ENCODE assay signal across 10 cellular contexts in genomic region chr11:46675949-46676348, GRCh38. TPM values are rescaled to one million over a fixed set of nuclear protein-coding genes. Genes with fewer than 3 reads are reported as not detected.
DNase-seq lines count a peak whose midpoint lies in the region; ATAC-seq and TF ChIP-seq lines count a peak whose summit lies in the region.
"Had no signal": no experiment of that assay in that cellular context is flagged by ENCODE, and none has a peak within 500 bp of the region (broad histone marks: within the 10 kb centered on the region; RNA-seq: fewer than 3 reads in every experiment).

No MANE protein-coding gene starts in this region.

- no peak for TF ChIP-seq EP300 in stomach (IDR thresholded peaks at IDR 0.05)

- TF ChIP-seq CTCF in HL-60 (IDR thresholded peaks at IDR 0.05; ENCODE audit: insufficient read depth, low read length) (no peak), ascending aorta (IDR thresholded peaks at IDR 0.05) (no peak), right lobe of liver (IDR thresholded peaks at IDR 0.05) (no peak), stomach (IDR thresholded peaks at IDR 0.05) (no peak)

- H3K36me3 Mint-ChIP-seq in activated CD4-positive, alpha-beta T cell treated with anti-CD3 and anti-CD28 coated beads for 36 hours (ENCODE audit: low read depth), result peaks cover 32% of the 10 kb centered on the region

- H3K9me3 ChIP-seq in ascending aorta (no peaks in the 10 kb centered on the region), right lobe of liver (no peaks in the 10 kb centered on the region), stomach (no peaks in the 10 kb centered on the region)

- H3K9me3 Mint-ChIP-seq in activated CD4-positive, alpha-beta T cell treated with anti-CD3 and anti-CD28 coated beads for 36 hours (ENCODE audit: low read depth), result no peaks in the 10 kb centered on the region

- POLR2A ChIA-PET in activated CD4-positive, alpha-beta T cell treated with anti-CD3 and anti-CD28 coated beads for 36 hours (lab: Charles Lee), result no interaction called here

- peaks cover 72 to 73% of the 10 kb centered on the region in 2 donors for H3K36me3 ChIP-seq in ascending aorta
- H3K36me3 ChIP-seq in right lobe of liver, result peaks cover 3 to 55% (median 28%) of the 10 kb centered on the region in 4 donors
- peaks cover 58 to 81% (median 79%) of the 10 kb centered on the region in 4 donors for H3K36me3 ChIP-seq in stomach

- CTCF ChIA-PET in activated CD4-positive, alpha-beta T cell treated with anti-CD3 and anti-CD28 coated beads for 36 hours (lab: Charles Lee), result no interaction called here

- intact Hi-C loops in ascending aorta (cut with DNase I), result no loop called here
- intact Hi-C loops in right lobe of liver (cut with DNase I), result no loop called here
- intact Hi-C loops in stomach (cut with DNase I; ENCODE audit: low total_unique reads), result no loop called here
- intact Hi-C loops in activated CD4-positive, alpha-beta T cell treated with anti-CD3 and anti-CD28 coated beads for 36 hours (cut with DNase I, micrococcal nuclease), result no loop called here

- no peak overlapping the region for H3K27ac Mint-ChIP-seq in activated CD4-positive, alpha-beta T cell treated with anti-CD3 and anti-CD28 coated beads for 36 hours

- TF ChIP-seq POLR2A in right lobe of liver (IDR thresholded peaks at IDR 0.05) (no peak), stomach (IDR thresholded peaks at IDR 0.05) (no peak)

- H3K27me3 ChIP-seq in HL-60 (ENCODE audit: insufficient read depth, poor library complexity, severe bottlenecking), result no peaks in the 10 kb centered on the region
- H3K27me3 ChIP-seq in ascending aorta, result no peaks in the 10 kb centered on the region
- H3K27me3 ChIP-seq in right lobe of liver, result no peaks in the 10 kb centered on the region
- no peaks in the 10 kb centered on the region for H3K27me3 ChIP-seq in stomach

- DNase-seq in HL-60 (ENCODE audit: low read depth in 1 of 2, low spot score in 1 of 2) (no peak), ascending aorta (ENCODE audit: low spot score in 2 of 2) (no peak), right lobe of liver (peak in 1 of 3 donors; percentile 44), stomach (no peak), NCI-H1105 (lab: John Stamatoyannopoulos, UW) (no peak), anterior cingulate cortex (lab: John Stamatoyannopoulos, UW) (no peak), NOMO-1 treated with DMSO at 0.1 percent for 48 hours (lab: John Stamatoyannopoulos, UW; ENCODE audit: unreplicated experiment) (no peak)
- DNase-seq in activated CD4-positive, alpha-beta T cell treated with anti-CD3 and anti-CD28 coated beads for 36 hours, result no peak
- DNase-seq: NCI-H1417; stimulated activated CD4-positive, alpha-beta T cell treated with anti-CD3 and anti-CD28 coated beads, Interleukin-4, amount 100 ng/mL, for 4 hours had no signal

- ATAC-seq in right lobe of liver, result no peak
- ATAC-seq in activated CD4-positive, alpha-beta T cell treated with anti-CD3 and anti-CD28 coated beads for 36 hours, result no peak

- H3K4me3 Mint-ChIP-seq in activated CD4-positive, alpha-beta T cell treated with anti-CD3 and anti-CD28 coated beads for 36 hours, result no peak overlapping the region

- peak overlapping the region; percentile 88 for H3K27ac ChIP-seq in HL-60 (replicated peaks)
- peak overlapping the region; percentile 81 to 84 for H3K27ac ChIP-seq in ascending aorta
- peak overlapping the region; percentile 74 to 93 (median 87) for H3K27ac ChIP-seq in right lobe of liver
- peak overlapping the region; percentile 80 to 91 (median 84) for H3K27ac ChIP-seq in stomach

- peaks cover 61% of the 10 kb centered on the region for H3K4me1 Mint-ChIP-seq in activated CD4-positive, alpha-beta T cell treated with anti-CD3 and anti-CD28 coated beads for 36 hours

- no peak overlapping the region for H3K4me3 ChIP-seq in HL-60 (replicated peaks; ENCODE audit: insufficient read depth, low read length)
- H3K4me3 ChIP-seq in ascending aorta, result no peak overlapping the region
- no peak overlapping the region for H3K4me3 ChIP-seq in right lobe of liver
- no peak overlapping the region for H3K4me3 ChIP-seq in stomach

- 90% methylated on average over 2 of the region's 7 CpGs for WGBS in right lobe of liver (ENCODE audit: insufficient coverage, low coverage, low lambda C conversion rate, missing lambda C conversion rate)
- WGBS in stomach, 5 donors, result 70 to 81% (median 79%) methylated on average over 7 of the region's 7 CpGs

- no peaks in the 10 kb centered on the region for H3K27me3 Mint-ChIP-seq in activated CD4-positive, alpha-beta T cell treated with anti-CD3 and anti-CD28 coated beads for 36 hours

- peaks cover 4 to 18% of the 10 kb centered on the region in 2 donors for H3K4me1 ChIP-seq in ascending aorta
- H3K4me1 ChIP-seq in right lobe of liver, result peaks cover 2 to 31% (median 17%) of the 10 kb centered on the region in 4 donors
- peaks cover 22 to 69% (median 44%) of the 10 kb centered on the region in 4 donors for H3K4me1 ChIP-seq in stomach

RNA-seq across cellular contexts. Expression of gene ARHGAP1, which starts 24.5 kb away (rescaled TPM):
- total RNA-seq in ascending aorta (104 TPM), right lobe of liver (10 to 100 TPM; 26.5 to 46.2 (median 30.9) TPM), stomach (10 to 100 TPM; 21.1 to 82.9 (median 35.6) TPM)
- polyA plus RNA-seq in stomach, result 10 to 100 TPM; 21.2 to 29.3 (median 28.0) TPM
- 10 to 100 TPM; 40.2 to 50.0 TPM for total RNA-seq in activated CD4-positive, alpha-beta T cell treated with anti-CD3 and anti-CD28 coated beads for 36 hours

RNA-seq across cellular contexts. Expression of gene ZNF408, which starts 24.9 kb away (rescaled TPM):
- total RNA-seq in ascending aorta (9.7 TPM), right lobe of liver (10 to 100 TPM in 1 of 6 experiments, 1 to 10 TPM in 5; 4.0 to 16.3 (median 6.9) TPM), stomach (10 to 100 TPM in 2 of 5 donors, 1 to 10 TPM in 3; 5.5 to 14.6 (median 6.5) TPM)
- 1 to 10 TPM; 7.2 to 8.6 (median 7.6) TPM for polyA plus RNA-seq in stomach
- 1 to 10 TPM; 8.8 to 9.0 TPM for total RNA-seq in activated CD4-positive, alpha-beta T cell treated with anti-CD3 and anti-CD28 coated beads for 36 hours

RNA-seq across cellular contexts. Expression of gene F2, which starts 43.1 kb away (rescaled TPM):
- total RNA-seq in ascending aorta (2.6 TPM), right lobe of liver (1,000 to 10,000 TPM in 3 of 6 experiments, 100 to 1,000 TPM in 3; 825 to 1,339 (median 1,089) TPM), stomach (under 1 TPM in 1 of 5 donors, not detected in 4; 0.92 TPM)
- polyA plus RNA-seq in stomach, result under 1 TPM in 2 of 3 donors, not detected in 1; 0.19 to 0.33 TPM
- total RNA-seq in activated CD4-positive, alpha-beta T cell treated with anti-CD3 and anti-CD28 coated beads for 36 hours, result not detected

RNA-seq across cellular contexts. Expression of gene ATG13, which starts 58.6 kb away (rescaled TPM):
- total RNA-seq in ascending aorta (208 TPM), right lobe of liver (10 to 100 TPM; 34.5 to 60.9 (median 41.1) TPM), stomach (100 to 1,000 TPM; 103 to 286 (median 115) TPM)
- 10 to 100 TPM; 17.3 to 44.5 (median 42.5) TPM for polyA plus RNA-seq in stomach
- total RNA-seq in activated CD4-positive, alpha-beta T cell treated with anti-CD3 and anti-CD28 coated beads for 36 hours, result 10 to 100 TPM; 39.4 to 56.4 TPM

RNA-seq across cellular contexts. Expression of gene HARBI1, which starts 58.9 kb away (rescaled TPM):
- total RNA-seq in ascending aorta, result not detected
- 1 to 10 TPM; 2.0 to 3.4 (median 2.9) TPM for total RNA-seq in right lobe of liver
- 1 to 10 TPM in 2 of 5 donors, not detected in 3; 1.0 to 3.7 TPM for total RNA-seq in stomach
- 1 to 10 TPM; 1.3 to 4.0 (median 2.3) TPM for polyA plus RNA-seq in stomach
- total RNA-seq in activated CD4-positive, alpha-beta T cell treated with anti-CD3 and anti-CD28 coated beads for 36 hours, result 1 to 10 TPM; 2.3 to 2.7 TPM

Comparison
In these comparisons a context has a peak if more than half of its experiments do, and no peak if none do; other contexts are left out.
1. RNA of gene F2, which starts 43.1 kb away (total RNA-seq): 825 to 1,339 TPM in right lobe of liver; 2.6 TPM in ascending aorta (single experiment), not detected in activated CD4-positive, alpha-beta T cell treated with anti-CD3 and anti-CD28 coated beads for 36 hours and 0.92 TPM in stomach; every median in the first group is over 100 times any median in the second.
2. Peak in every context shown above with its lines, with median percentiles within 50 percentile points of each other: H3K27ac ChIP-seq.